Comparison of ENCODE assay signal across 21 cellular contexts in the genomic region with DNA sequence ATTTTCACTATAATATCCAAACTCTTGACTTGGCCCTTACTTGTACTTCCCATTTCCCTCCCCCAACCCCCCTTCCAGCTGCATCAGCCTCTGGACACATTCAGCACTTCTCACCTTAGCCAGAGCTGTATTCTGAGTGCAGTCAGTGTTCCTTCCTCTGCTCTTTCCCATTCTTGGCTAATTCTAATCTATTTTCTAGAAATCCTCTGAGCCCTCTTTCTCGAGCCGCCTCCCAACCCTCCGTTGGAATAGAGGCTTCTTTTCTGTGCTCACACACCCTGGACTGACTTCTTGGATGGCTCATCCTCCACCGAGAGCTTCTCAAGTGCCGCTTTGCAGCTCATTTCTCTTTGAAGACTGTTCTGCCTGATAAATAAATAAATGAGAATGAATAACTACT.
"Had no signal": no experiment of that assay in that cellular context is flagged by ENCODE, and none has a peak within 500 bp of the region (broad histone marks: within the 10 kb centered on the region; RNA-seq: fewer than 3 reads in every experiment).

No MANE protein-coding gene starts in this region.

- H3K27me3 ChIP-seq: body of pancreas, esophagus muscularis mucosa, gastroesophageal sphincter, heart left ventricle, ovary, sigmoid colon, stomach, upper lobe of right lung had no signal

- H3K27me3 Mint-ChIP-seq: activated B cell treated with CpG ODN at 0.5 μM for 24 hours had no signal

- H3K27ac ChIP-seq: body of pancreas, ovary, psoas muscle, SK-N-MC, thoracic aorta, upper lobe of right lung had no signal

- H3K9me3 ChIP-seq: body of pancreas, esophagus muscularis mucosa, gastroesophageal sphincter, heart left ventricle, ovary, psoas muscle, sigmoid colon, stomach, thoracic aorta, upper lobe of right lung had no signal

- H3K9me3 Mint-ChIP-seq: activated B cell treated with CpG ODN at 0.5 μM for 24 hours; activated CD4-positive, alpha-beta memory T cell treated with anti-CD3 and anti-CD28 coated beads, Interleukin-2, amount 10 ng/mL, durations not matched to agents 7 days and 5 days; stimulated activated effector memory CD8-positive, alpha-beta T cell treated with anti-CD3 and anti-CD28 coated beads, Interleukin-12 subunit alpha, Interleukin-12 subunit beta, amount 100 ng/mL, for 72 hours; T-helper 2 cell treated with Interferon-gamma antibody and Interleukin-4, amounts not matched to agents 5 μg/mL and 100 μg/mL, for 36 hours had no signal

- H3K4me1 ChIP-seq: body of pancreas, stomach had no signal

- H3K4me3 Mint-ChIP-seq: activated B cell treated with CpG ODN at 0.5 μM for 24 hours; activated CD4-positive, alpha-beta memory T cell treated with anti-CD3 and anti-CD28 coated beads, Interleukin-2, amount 10 ng/mL, durations not matched to agents 7 days and 5 days; activated CD8-positive, alpha-beta memory T cell treated with anti-CD3 and anti-CD28 coated beads, Interleukin-2, amount 10 ng/mL, durations not matched to agents 7 days and 5 days; activated naive CD8-positive, alpha-beta T cell; stimulated activated effector memory CD8-positive, alpha-beta T cell treated with anti-CD3 and anti-CD28 coated beads, Interleukin-12 subunit alpha, Interleukin-12 subunit beta, amount 100 ng/mL, for 72 hours; T-helper 2 cell treated with Interferon-gamma antibody and Interleukin-4, amounts not matched to agents 5 μg/mL and 100 μg/mL, for 36 hours had no signal

- H3K27ac Mint-ChIP-seq: activated B cell treated with CpG ODN at 0.5 μM for 24 hours; activated CD4-positive, alpha-beta memory T cell treated with anti-CD3 and anti-CD28 coated beads, Interleukin-2, amount 10 ng/mL, durations not matched to agents 7 days and 5 days; activated CD8-positive, alpha-beta memory T cell treated with anti-CD3 and anti-CD28 coated beads, Interleukin-2, amount 10 ng/mL, durations not matched to agents 7 days and 5 days; activated naive CD8-positive, alpha-beta T cell; stimulated activated effector memory CD8-positive, alpha-beta T cell treated with anti-CD3 and anti-CD28 coated beads, Interleukin-12 subunit alpha, Interleukin-12 subunit beta, amount 100 ng/mL, for 72 hours; T-helper 2 cell treated with Interferon-gamma antibody and Interleukin-4, amounts not matched to agents 5 μg/mL and 100 μg/mL, for 36 hours had no signal

- DNase-seq: activated B cell treated with CpG ODN at 0.5 μM for 24 hours; activated CD4-positive, alpha-beta memory T cell treated with anti-CD3 and anti-CD28 coated beads, Interleukin-2, amount 10 ng/mL, durations not matched to agents 7 days and 5 days; activated CD4-positive, alpha-beta T cell treated with anti-CD3 and anti-CD28 coated beads for 4 hours; activated CD8-positive, alpha-beta memory T cell treated with anti-CD3 and anti-CD28 coated beads, Interleukin-2, amount 10 ng/mL, durations not matched to agents 7 days and 5 days; amniotic stem cell; body of pancreas; effector memory CD4-positive, alpha-beta T cell; ovary; psoas muscle; sigmoid colon; stimulated activated CD4-positive, alpha-beta T cell treated with anti-CD3 and anti-CD28 coated beads, Interleukin-4, amount 100 ng/mL, for 24 hours; stomach; upper lobe of right lung had no signal

- H3K4me1 Mint-ChIP-seq: activated B cell treated with CpG ODN at 0.5 μM for 24 hours; activated CD8-positive, alpha-beta memory T cell treated with anti-CD3 and anti-CD28 coated beads, Interleukin-2, amount 10 ng/mL, durations not matched to agents 7 days and 5 days; stimulated activated effector memory CD8-positive, alpha-beta T cell treated with anti-CD3 and anti-CD28 coated beads, Interleukin-12 subunit alpha, Interleukin-12 subunit beta, amount 100 ng/mL, for 72 hours had no signal

- H3K4me3 ChIP-seq: body of pancreas, esophagus muscularis mucosa, gastroesophageal sphincter, heart left ventricle, ovary, psoas muscle, sigmoid colon, SK-N-MC, stomach, thoracic aorta, upper lobe of right lung had no signal

- H3K36me3 Mint-ChIP-seq: activated CD8-positive, alpha-beta memory T cell treated with anti-CD3 and anti-CD28 coated beads, Interleukin-2, amount 10 ng/mL, durations not matched to agents 7 days and 5 days; activated naive CD8-positive, alpha-beta T cell; stimulated activated effector memory CD8-positive, alpha-beta T cell treated with anti-CD3 and anti-CD28 coated beads, Interleukin-12 subunit alpha, Interleukin-12 subunit beta, amount 100 ng/mL, for 72 hours had no signal

- H3K36me3 ChIP-seq: esophagus muscularis mucosa, gastroesophageal sphincter, heart left ventricle, ovary, sigmoid colon, stomach, thoracic aorta, upper lobe of right lung had no signal

- ATAC-seq: activated CD8-positive, alpha-beta memory T cell treated with anti-CD3 and anti-CD28 coated beads, Interleukin-2, amount 10 ng/mL, durations not matched to agents 7 days and 5 days; body of pancreas; gastroesophageal sphincter; psoas muscle; stimulated activated effector memory CD8-positive, alpha-beta T cell treated with anti-CD3 and anti-CD28 coated beads, Interleukin-12 subunit alpha, Interleukin-12 subunit beta, amount 100 ng/mL, for 72 hours; upper lobe of right lung had no signal
